ENCODE assay signal across 24 cellular contexts in the genomic region with DNA sequence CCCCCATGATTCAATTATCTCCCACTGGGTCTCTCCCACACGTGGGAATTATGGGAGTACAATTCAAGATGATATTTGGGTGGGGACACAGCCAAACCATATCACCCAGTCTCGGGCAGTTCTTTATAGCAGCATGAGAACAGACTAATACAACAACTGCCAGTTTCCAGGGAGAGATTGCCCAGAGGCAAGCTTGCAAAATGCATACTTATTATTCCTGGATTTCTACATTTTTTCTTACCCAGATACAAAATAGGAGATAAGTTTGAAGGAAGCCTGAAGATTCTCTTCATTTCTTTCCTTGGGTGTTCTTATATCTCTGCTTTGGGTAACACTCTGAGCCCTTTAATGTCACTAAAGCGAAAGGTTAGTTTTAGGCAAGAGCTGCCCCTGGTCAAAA.
"Had no signal": no experiment of that assay in that cellular context is flagged by ENCODE, and none has a peak within 500 bp of the region (broad histone marks: within the 10 kb centered on the region; RNA-seq: fewer than 3 reads in every experiment).

No MANE protein-coding gene starts in this region.

- H3K4me3 ChIP-seq: colonic mucosa, coronary artery, dorsolateral prefrontal cortex, esophagus muscularis mucosa, esophagus squamous epithelium, gastrocnemius medialis, gastroesophageal sphincter, heart left ventricle, heart right ventricle had no signal

- H3K27me3 ChIP-seq: colonic mucosa, dorsolateral prefrontal cortex, esophagus muscularis mucosa, esophagus squamous epithelium, foreskin keratinocyte, gastrocnemius medialis, heart left ventricle, heart right ventricle had no signal

- H3K27ac ChIP-seq: colonic mucosa, coronary artery, dorsolateral prefrontal cortex, epithelial cell of prostate, esophagus muscularis mucosa, esophagus squamous epithelium, foreskin keratinocyte, gastrocnemius medialis, gastroesophageal sphincter, heart left ventricle, heart right ventricle had no signal

- H3K4me1 Mint-ChIP-seq: endodermal cell had no signal

- H3K36me3 ChIP-seq: colonic mucosa, esophagus muscularis mucosa, esophagus squamous epithelium, gastrocnemius medialis, gastroesophageal sphincter, heart left ventricle, heart right ventricle had no signal

- H3K27ac Mint-ChIP-seq: dendritic cell treated with granulocyte-macrophage colony-stimulating factor and Interleukin-4, amounts not matched to agents 40 ng/mL and 50 ng/mL, for 4 days; effector memory CD8-positive, alpha-beta T cell; endodermal cell had no signal

- DNase-seq: colonic mucosa; cortex of kidney; dermis blood vessel endothelial cell; dorsolateral prefrontal cortex; effector CD4-positive, alpha-beta T cell; effector CD8-positive, alpha-beta T cell; effector memory CD4-positive, alpha-beta T cell; effector memory CD8-positive, alpha-beta T cell; endodermal cell; erythroblast; esophagus squamous epithelium; foreskin fibroblast; foreskin keratinocyte; foreskin melanocyte; gastrocnemius medialis; glutamatergic neuron; head of caudate nucleus; heart left ventricle; heart right ventricle had no signal

- H3K4me1 ChIP-seq: colonic mucosa, esophagus muscularis mucosa, esophagus squamous epithelium, foreskin keratinocyte, gastrocnemius medialis, gastroesophageal sphincter, heart left ventricle, heart right ventricle had no signal

- H3K4me3 Mint-ChIP-seq: dendritic cell treated with granulocyte-macrophage colony-stimulating factor and Interleukin-4, amounts not matched to agents 40 ng/mL and 50 ng/mL, for 4 days; effector memory CD8-positive, alpha-beta T cell; endodermal cell had no signal

- H3K9me3 ChIP-seq: colonic mucosa, esophagus muscularis mucosa, esophagus squamous epithelium, gastrocnemius medialis, gastroesophageal sphincter, heart left ventricle had no signal

- H3K27me3 Mint-ChIP-seq: dendritic cell treated with granulocyte-macrophage colony-stimulating factor and Interleukin-4, amounts not matched to agents 40 ng/mL and 50 ng/mL, for 4 days; effector memory CD8-positive, alpha-beta T cell had no signal
